8 cellular contexts compared by ENCODE assay signal in genomic region chr5:148998174-148998797, GRCh38.
DNase-seq lines count a peak whose midpoint lies in the region; ATAC-seq and TF ChIP-seq lines count a peak whose summit lies in the region.

No MANE protein-coding gene starts in this region.

- H3K9me3 Mint-ChIP-seq in Calu3 (ENCODE audit: low read depth, unreplicated experiment) = peaks cover 2% of the 10 kb centered on the region

- TF ChIP-seq CTCF in Calu3 (IDR thresholded peaks at IDR 0.05; ENCODE audit: unreplicated experiment) (peak; percentile 56), neural cell (IDR thresholded peaks at IDR 0.05; ENCODE audit: poor library complexity, severe bottlenecking) (peak; percentile 32)

- no peaks in the 10 kb centered on the region for H3K27me3 ChIP-seq in neural cell (ENCODE audit: insufficient read depth, low read depth, low read length)

- no peak for TF ChIP-seq EP300 in neural cell (conservative IDR thresholded peaks at IDR 0.05; ENCODE audit: poor library complexity, severe bottlenecking)

- DNase-seq in Calu3 = peak; percentile 76
- DNase-seq in KBM-7 = peak; percentile 39
- DNase-seq in SK-MEL-5 (ENCODE audit: low read depth, low spot score) = peak; percentile 79
- DNase-seq in AG08396 (ENCODE audit: low spot score) = no peak
- DNase-seq in effector CD4-positive, alpha-beta T cell = no peak

- TF ChIP-seq RAD21 in neural cell (conservative IDR thresholded peaks at IDR 0.05) = peak; percentile 10

- H3K27me3 Mint-ChIP-seq in Calu3 (ENCODE audit: unreplicated experiment) = no peaks in the 10 kb centered on the region

- no peak overlapping the region for H3K9ac ChIP-seq in neural cell (ENCODE audit: low read length)

- H3K36me3 Mint-ChIP-seq in Calu3 (ENCODE audit: insufficient read depth, unreplicated experiment) = peaks cover 9% of the 10 kb centered on the region

- H3K79me2 ChIP-seq in neural cell (replicated peaks; ENCODE audit: insufficient read depth, low read length) = no peaks in the 10 kb centered on the region

- no TSS peak for BruUV-seq in Calu3 (replicated peaks; lab: Mats Ljungman, UMichigan)

- no peak overlapping the region for H3K4me3 Mint-ChIP-seq in Calu3 (ENCODE audit: low read depth, unreplicated experiment)

- CTCF ChIA-PET in Calu3 (lab: Charles Lee) = interaction anchor here (1.4 kb wide), 1 partner anchor 86 kb away, joined by 3 read pairs; no protein-coding TSS in a partner anchor

- ATAC-seq in GM18867 (IDR thresholded peaks at IDR 0.05; ENCODE audit: unreplicated experiment) = peak; percentile 76
- peak; percentile 80 for ATAC-seq in esophagus mucosa

- H2AFZ ChIP-seq in neural cell (ENCODE audit: low read depth, low read length) = no peak overlapping the region

- no peak overlapping the region for H3K4me3 ChIP-seq in neural cell (ENCODE audit: low read length)

- intact Hi-C loops in Calu3 (cut with micrococcal nuclease; ENCODE audit: unreplicated experiment) = loop anchor here (1.0 to 2.0 kb wide), 5 partner anchors 31 to 257 kb away; partner anchors contain the start of gene ADRB2

- H3K4me1 Mint-ChIP-seq in Calu3 (ENCODE audit: low read depth, unreplicated experiment) = peaks cover 76% of the 10 kb centered on the region

- H3F3A ChIP-seq in neural cell (ENCODE audit: insufficient read depth, low read length, poor library complexity, severe bottlenecking) = no peaks in the 10 kb centered on the region

- H3K4me2 ChIP-seq in neural cell (ENCODE audit: low read length) = no peak overlapping the region

- peak overlapping the region; percentile 25 for H3K27ac Mint-ChIP-seq in Calu3 (ENCODE audit: unreplicated experiment)

- H3K27ac ChIP-seq in neural cell (ENCODE audit: low read length) = no peak overlapping the region

- H3K36me3 ChIP-seq in neural cell (ENCODE audit: insufficient read depth, low read length) = no peaks in the 10 kb centered on the region

- no peaks in the 10 kb centered on the region for H3K9me2 ChIP-seq in neural cell (ENCODE audit: insufficient read depth, low read length)

- in situ Hi-C loops in KBM-7 (cut with MboI; ENCODE audit: low pct_unique_long_range_greater_than_20kb, low sequenced_read_pairs) (no loop called here), SK-MEL-5 (cut with HindIII; ENCODE audit: low pct_unique_long_range_greater_than_20kb, low sequenced_read_pairs) (no loop called here)

- H4K20me1 ChIP-seq in neural cell (ENCODE audit: insufficient read depth) = no peaks in the 10 kb centered on the region

- H3K9me3 ChIP-seq in neural cell (ENCODE audit: low read length) = no peaks in the 10 kb centered on the region

TF ChIP-seq in neural cell, 6 proteins besides CTCF, POLR2A, EP300 and RAD21:
- TF ChIP-seq SMC3 (conservative IDR thresholded peaks at IDR 0.05; ENCODE audit: poor library complexity) (no peak), REST (IDR thresholded peaks at IDR 0.05; ENCODE audit: borderline replicate concordance) (no peak), POLR2AphosphoS5 (IDR thresholded peaks at IDR 0.05) (no peak), TAF1 (IDR thresholded peaks at IDR 0.05; ENCODE audit: low read depth) (no peak), MXI1 (conservative IDR thresholded peaks at IDR 0.05; ENCODE audit: poor library complexity, severe bottlenecking) (no peak), EZH2 (IDR thresholded peaks at IDR 0.05; ENCODE audit: borderline replicate concordance, insufficient read depth, low read length, poor library complexity, severe bottlenecking) (no peak)

Comparison
In these comparisons a context has a peak if more than half of its experiments do, and no peak if none do; other contexts are left out.
1. DNase-seq: peak in Calu3 (single experiment), KBM-7 (single experiment) and SK-MEL-5 (single experiment); none in AG08396 (single experiment) and effector CD4-positive, alpha-beta T cell (single experiment).